In the genomic region with DNA sequence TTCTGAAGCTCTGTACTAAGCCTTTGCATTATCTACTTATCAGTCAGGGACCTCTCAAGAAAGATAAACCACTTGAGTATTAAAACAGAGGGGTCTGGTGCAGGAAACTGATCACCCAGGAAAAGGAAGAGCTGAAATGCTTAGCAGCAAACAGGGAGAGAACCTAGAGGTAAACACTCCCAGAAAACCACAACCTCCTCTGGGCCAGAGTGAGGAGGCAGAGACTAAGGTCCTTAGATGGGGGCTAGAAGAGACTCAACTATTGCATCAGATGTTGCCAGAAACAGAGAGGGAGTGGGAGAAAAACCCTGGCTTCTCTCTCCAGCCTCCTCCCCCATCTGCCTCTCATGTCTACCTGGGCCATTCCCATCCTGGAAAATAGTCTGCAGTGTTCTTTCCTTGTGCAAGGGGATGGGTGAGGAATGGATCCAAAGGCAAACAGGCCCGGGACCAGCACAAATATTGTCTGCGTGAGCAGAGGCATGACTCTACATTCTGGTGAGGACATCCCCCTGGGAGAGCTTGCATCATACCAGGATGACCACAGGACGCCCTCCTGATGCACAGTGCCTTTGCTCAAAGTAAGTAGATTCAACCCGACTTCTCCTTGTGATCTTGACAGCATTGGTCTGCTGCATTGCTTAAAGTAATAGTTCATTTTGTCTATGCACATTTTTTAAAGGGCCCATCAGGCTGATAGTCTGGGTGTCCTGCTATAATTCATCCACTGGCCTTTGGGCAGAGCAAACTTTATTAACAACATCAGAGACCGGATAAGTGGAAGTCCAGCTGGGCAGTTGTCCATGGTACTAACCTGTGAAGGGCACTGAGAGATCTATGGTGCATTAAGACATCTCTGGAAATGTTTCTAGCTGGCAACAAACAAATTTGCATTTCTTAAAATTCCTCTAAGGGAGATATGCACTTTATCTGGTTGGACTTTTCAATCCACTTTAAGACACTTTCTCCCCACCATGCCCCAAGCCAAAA, we compare ENCODE assay signal across 19 cellular contexts. TPM values are rescaled to one million over a fixed set of nuclear protein-coding genes. Genes with fewer than 3 reads are reported as not detected.
"Had no signal": no experiment of that assay in that cellular context is flagged by ENCODE, and none has a peak within 500 bp of the region (broad histone marks: within the 10 kb centered on the region; RNA-seq: fewer than 3 reads in every experiment).

No MANE protein-coding gene starts in this region.

- H3K9me3 ChIP-seq: esophagus muscularis mucosa, right atrium auricular region, stomach, thoracic aorta had no signal

- ATAC-seq: foreskin keratinocyte; left ventricle myocardium superior; natural killer cell treated with Interleukin-12 subunit alpha and Interleukin-12 subunit beta and Interleukin-15 and Interleukin-18, amount 100 ng/mL, for 72 hours had no signal

- H3K4me1 ChIP-seq: esophagus muscularis mucosa, foreskin keratinocyte, right atrium auricular region, stomach had no signal

- H3K4me3 Mint-ChIP-seq: activated naive CD8-positive, alpha-beta T cell; central memory CD8-positive, alpha-beta T cell; natural killer cell treated with Interleukin-12 subunit alpha and Interleukin-12 subunit beta and Interleukin-15 and Interleukin-18, amount 100 ng/mL, for 72 hours had no signal

- H3K4me1 Mint-ChIP-seq: central memory CD8-positive, alpha-beta T cell had no signal

- H3K36me3 ChIP-seq: brain microvascular endothelial cell, esophagus muscularis mucosa, right atrium auricular region, stomach, thoracic aorta had no signal

- DNase-seq: activated CD4-positive, alpha-beta T cell treated with anti-CD3 and anti-CD28 coated beads, Interleukin-2, amount 50 U/mL, for 1 hour; activated CD8-positive, alpha-beta memory T cell treated with anti-CD3 and anti-CD28 coated beads for 24 hours; activated gamma-delta T cell treated with Interleukin-2 at 50 U/mL for 16 hours; brain microvascular endothelial cell; cortex of kidney; effector CD4-positive, alpha-beta T cell; foreskin keratinocyte; kidney glomerular epithelial cell; left ventricle myocardium superior; mesenchymal stem cell; stomach; T-helper 2 cell had no signal

- H3K27ac ChIP-seq: brain microvascular endothelial cell, esophagus muscularis mucosa, foreskin keratinocyte, right atrium auricular region, stomach, thoracic aorta had no signal

- H3K27ac Mint-ChIP-seq: activated naive CD8-positive, alpha-beta T cell; natural killer cell treated with Interleukin-12 subunit alpha and Interleukin-12 subunit beta and Interleukin-15 and Interleukin-18, amount 100 ng/mL, for 72 hours; progenitor cell of endocrine pancreas had no signal

- H3K27me3 ChIP-seq: brain microvascular endothelial cell, esophagus muscularis mucosa, foreskin keratinocyte, right atrium auricular region, stomach had no signal

- H3K27me3 Mint-ChIP-seq: progenitor cell of endocrine pancreas had no signal

- H3K4me3 ChIP-seq: esophagus muscularis mucosa, right atrium auricular region, stomach, thoracic aorta had no signal

- H3K36me3 Mint-ChIP-seq: natural killer cell treated with Interleukin-12 subunit alpha and Interleukin-12 subunit beta and Interleukin-15 and Interleukin-18, amount 100 ng/mL, for 72 hours had no signal

RNA-seq across cellular contexts. Expression of a gene that starts 22.4 kb away (rescaled TPM):
- total RNA-seq: natural killer cell treated with Interleukin-12 subunit alpha and Interleukin-12 subunit beta and Interleukin-15 and Interleukin-18, amount 100 ng/mL, for 72 hours had no signal
